In the genomic region with DNA sequence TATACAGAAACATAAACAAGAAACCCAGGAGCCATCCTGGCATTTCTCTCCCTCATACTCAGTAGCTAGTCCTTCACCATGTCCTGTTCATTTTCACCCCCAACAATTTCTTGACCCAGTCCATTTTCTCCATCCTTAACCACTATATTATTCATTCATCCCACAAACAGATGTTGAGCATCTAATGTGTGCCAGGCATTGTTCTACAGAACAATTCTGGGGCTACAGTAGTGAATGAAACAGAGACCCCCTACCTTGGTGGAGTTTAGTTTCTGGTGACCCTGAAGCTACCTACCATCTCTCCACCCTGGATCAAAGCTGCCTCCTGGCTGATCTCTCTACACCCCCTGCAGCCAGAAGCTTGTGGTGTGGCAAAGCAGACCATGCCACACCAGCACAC, we compare ENCODE assay signal across 15 cellular contexts. TPM values are rescaled to one million over a fixed set of nuclear protein-coding genes. Genes with fewer than 3 reads are reported as not detected.
DNase-seq lines count a peak whose midpoint lies in the region; ATAC-seq and TF ChIP-seq lines count a peak whose summit lies in the region.
"Had no signal": no experiment of that assay in that cellular context is flagged by ENCODE, and none has a peak within 500 bp of the region (broad histone marks: within the 10 kb centered on the region; RNA-seq: fewer than 3 reads in every experiment).

No MANE protein-coding gene starts in this region.

- DNase-seq in mammary epithelial cell: no peak
- no peak for DNase-seq in breast epithelium (ENCODE audit: low spot score in 2 of 2)
- no peak for DNase-seq in IMR-90
- DNase-seq in astrocyte of the cerebellum (ENCODE audit: low read depth): peak; percentile 61
- DNase-seq in activated CD4-positive, CD25-positive, alpha-beta regulatory T cell (lab: John Stamatoyannopoulos, UW): no peak
- DNase-seq in tibial artery: no peak
- DNase-seq in activated T-helper 1 cell treated with anti-CD3 and anti-CD28 coated beads, Interleukin-12 subunit alpha, Interleukin-12 subunit beta, Interleukin-2, Interleukin-4 antibody, amounts not matched to agents 30 ng/mL and 10 ng/mL and 1 ng/mL, durations not matched to agents 14 hours and 24 hours and 36 hours (ENCODE audit: low spot score): no peak
- DNase-seq: BE2C; CD8-positive, alpha-beta T cell; COR-L47; GF-D8; HFFc6 had no signal

- H3K4me1 ChIP-seq in mammary epithelial cell (ENCODE audit: insufficient read depth, low read length): peaks cover 51% of the 10 kb centered on the region
- no peaks in the 10 kb centered on the region for H3K4me1 ChIP-seq in breast epithelium
- H3K4me1 ChIP-seq in IMR-90 (ENCODE audit: control insufficient read depth, insufficient read depth, low read length): peaks cover 12% of the 10 kb centered on the region
- H3K4me1 ChIP-seq in tibial artery: peaks cover 0 to 28% (median 4%) of the 10 kb centered on the region in 4 donors
- H3K4me1 ChIP-seq: BE2C, HAP-1 had no signal

- no peak overlapping the region; the same call in 1 of the 2 replicates for H2BK20ac ChIP-seq in IMR-90 (ENCODE audit: low read depth, low read length)

- no peak overlapping the region for H3K4me3 Mint-ChIP-seq in activated T-helper 1 cell treated with anti-CD3 and anti-CD28 coated beads, Interleukin-12 subunit alpha, Interleukin-12 subunit beta, Interleukin-2, Interleukin-4 antibody, amounts not matched to agents 30 ng/mL and 10 ng/mL and 1 ng/mL, durations not matched to agents 14 hours and 24 hours and 36 hours
- H3K4me3 Mint-ChIP-seq: CD14-positive monocyte; CD8-positive, alpha-beta T cell; HFFc6 had no signal

- no peaks in the 10 kb centered on the region for H3K27me3 ChIP-seq in mammary epithelial cell (ENCODE audit: insufficient read depth, low read length)
- no peaks in the 10 kb centered on the region for H3K27me3 ChIP-seq in breast epithelium
- no peaks in the 10 kb centered on the region for H3K27me3 ChIP-seq in IMR-90 (ENCODE audit: control insufficient read depth, insufficient read depth, low read length)
- H3K27me3 ChIP-seq in tibial artery: no peaks in the 10 kb centered on the region
- H3K27me3 ChIP-seq: BE2C had no signal

- TF ChIP-seq RAD21 in IMR-90 (IDR thresholded peaks at IDR 0.05; ENCODE audit: low read length): no peak

- H3K36me3 Mint-ChIP-seq in activated T-helper 1 cell treated with anti-CD3 and anti-CD28 coated beads, Interleukin-12 subunit alpha, Interleukin-12 subunit beta, Interleukin-2, Interleukin-4 antibody, amounts not matched to agents 30 ng/mL and 10 ng/mL and 1 ng/mL, durations not matched to agents 14 hours and 24 hours and 36 hours (ENCODE audit: low read depth): no peaks in the 10 kb centered on the region
- H3K36me3 Mint-ChIP-seq: CD8-positive, alpha-beta T cell had no signal

- no peak overlapping the region for H4K5ac ChIP-seq in IMR-90 (ENCODE audit: low read depth, low read length)

- no peak overlapping the region for H3K56ac ChIP-seq in IMR-90 (ENCODE audit: extremely low read depth, insufficient read depth, low read length)

- H3K27ac ChIP-seq in mammary epithelial cell (ENCODE audit: insufficient read depth, low read depth, low read length) (no peak overlapping the region), breast epithelium (no peak overlapping the region), IMR-90 (ENCODE audit: insufficient read depth, low read length) (no peak overlapping the region), tibial artery (no peak overlapping the region)
- H3K27ac ChIP-seq: HL-60 had no signal

- H3K9me3 ChIP-seq in mammary epithelial cell (replicated peaks; ENCODE audit: insufficient read depth, low read length) (no peaks in the 10 kb centered on the region), breast epithelium (no peaks in the 10 kb centered on the region), IMR-90 (ENCODE audit: control insufficient read depth, insufficient read depth, low read length) (no peaks in the 10 kb centered on the region), tibial artery (no peaks in the 10 kb centered on the region)
- H3K9me3 ChIP-seq: BE2C, HAP-1 had no signal

- no peaks in the 10 kb centered on the region for H3K36me3 ChIP-seq in mammary epithelial cell (ENCODE audit: insufficient read depth, low read length)
- no peaks in the 10 kb centered on the region for H3K36me3 ChIP-seq in breast epithelium
- no peaks in the 10 kb centered on the region for H3K36me3 ChIP-seq in IMR-90 (ENCODE audit: control insufficient read depth, insufficient read depth, low read length)
- H3K36me3 ChIP-seq in tibial artery: no peaks in the 10 kb centered on the region
- H3K36me3 ChIP-seq: BE2C, HAP-1 had no signal

- H2AK9ac ChIP-seq in IMR-90 (replicated peaks; ENCODE audit: low read depth, low read length, poor library complexity): no peak overlapping the region

- CTCF ChIA-PET in mammary epithelial cell (lab: Charles Lee; ENCODE audit: low non-redundant PET) (no interaction called here), IMR-90 (lab: Yijun Ruan, JAX) (no interaction called here)

- peak overlapping the region in 1 of 2 experiments; percentile 4; a peak in 1 of 4 replicates for H4K8ac ChIP-seq in IMR-90 (ENCODE audit: low read depth in 2 of 2, low read length in 2 of 2)

- H4K20me1 ChIP-seq in mammary epithelial cell (ENCODE audit: insufficient read depth, low read length) (no peaks in the 10 kb centered on the region), IMR-90 (ENCODE audit: insufficient read depth, low read length) (no peaks in the 10 kb centered on the region; the same call in 1 of the 2 replicates)

- peaks cover 1% of the 10 kb centered on the region for H3K27me3 Mint-ChIP-seq in activated T-helper 1 cell treated with anti-CD3 and anti-CD28 coated beads, Interleukin-12 subunit alpha, Interleukin-12 subunit beta, Interleukin-2, Interleukin-4 antibody, amounts not matched to agents 30 ng/mL and 10 ng/mL and 1 ng/mL, durations not matched to agents 14 hours and 24 hours and 36 hours (ENCODE audit: insufficient read depth)

- no TSS peak for BruUV-seq in mammary epithelial cell (replicated peaks; lab: Mats Ljungman, UMichigan)
- no TSS peak for BruUV-seq in IMR-90 (replicated peaks; lab: Mats Ljungman, UMichigan)

- peak overlapping the region; percentile 68 for H2AK5ac ChIP-seq in IMR-90 (ENCODE audit: low read depth, low read length)

- POLR2A ChIA-PET in IMR-90 (lab: Charles Lee; ENCODE audit: unreplicated experiment): interaction anchor here (0.6 kb wide), 1 partner anchor 29 kb away, joined by 3 read pairs; no protein-coding TSS in a partner anchor

- H2AFZ ChIP-seq in mammary epithelial cell (ENCODE audit: low read depth, low read length) (peak overlapping the region; percentile 40), IMR-90 (replicated peaks; ENCODE audit: low read length, poor library complexity) (no peak overlapping the region)

- H3K4me2 ChIP-seq in mammary epithelial cell (ENCODE audit: insufficient read depth, low read depth, low read length) (no peak overlapping the region), IMR-90 (ENCODE audit: low read depth, low read length) (no peak overlapping the region)

- 0 out of 2 replicates have a peak overlapping the region, but pooled peaks have one; percentile 0 for H3K23ac ChIP-seq in IMR-90 (ENCODE audit: low read depth, low read length)

- no peak overlapping the region for H3K27ac Mint-ChIP-seq in activated T-helper 1 cell treated with anti-CD3 and anti-CD28 coated beads, Interleukin-12 subunit alpha, Interleukin-12 subunit beta, Interleukin-2, Interleukin-4 antibody, amounts not matched to agents 30 ng/mL and 10 ng/mL and 1 ng/mL, durations not matched to agents 14 hours and 24 hours and 36 hours
- H3K27ac Mint-ChIP-seq: CD14-positive monocyte; CD8-positive, alpha-beta T cell; HFFc6 had no signal

- intact Hi-C loops in mammary epithelial cell (cut with micrococcal nuclease): no loop called here
- intact Hi-C loops in breast epithelium (cut with DNase I; ENCODE audit: low total_unique reads): no loop called here
- intact Hi-C loops in IMR-90 (cut with micrococcal nuclease): no loop called here
- intact Hi-C loops in tibial artery (cut with DNase I; ENCODE audit: low total_unique reads): no loop called here
- intact Hi-C loops in activated T-helper 1 cell treated with anti-CD3 and anti-CD28 coated beads, Interleukin-12 subunit alpha, Interleukin-12 subunit beta, Interleukin-2, Interleukin-4 antibody, amounts not matched to agents 30 ng/mL and 10 ng/mL and 1 ng/mL, durations not matched to agents 14 hours and 24 hours and 36 hours (cut with micrococcal nuclease): no loop called here

- peak overlapping the region; percentile 6; the same call in 1 of the 2 replicates for H4K91ac ChIP-seq in IMR-90 (ENCODE audit: insufficient read depth, low read depth, low read length)

- no peaks in the 10 kb centered on the region for H3K9me3 Mint-ChIP-seq in activated T-helper 1 cell treated with anti-CD3 and anti-CD28 coated beads, Interleukin-12 subunit alpha, Interleukin-12 subunit beta, Interleukin-2, Interleukin-4 antibody, amounts not matched to agents 30 ng/mL and 10 ng/mL and 1 ng/mL, durations not matched to agents 14 hours and 24 hours and 36 hours
- H3K9me3 Mint-ChIP-seq: CD8-positive, alpha-beta T cell; HFFc6 had no signal

- no peak for ATAC-seq in IMR-90 (ENCODE audit: low read depth)
- ATAC-seq: CD8-positive, alpha-beta T cell had no signal

- peaks cover 0 to 8% of the 10 kb centered on the region in 2 experiments; a peak in 2 of 4 replicates for H3K79me1 ChIP-seq in IMR-90 (ENCODE audit: low read depth in 1 of 2, low read length in 2 of 2)

- H3K79me2 ChIP-seq in mammary epithelial cell (ENCODE audit: insufficient read depth, low read length): no peaks in the 10 kb centered on the region

- in situ Hi-C loops in mammary epithelial cell (cut with MboI; ENCODE audit: low sequenced_read_pairs in 2 of 2): no loop called here
- in situ Hi-C loops in IMR-90 (cut with MboI; ENCODE audit: low sequenced_read_pairs): no loop called here
- in situ Hi-C loops in astrocyte of the cerebellum (cut with HindIII; ENCODE audit: low sequenced_read_pairs): no loop called here

- peaks cover 12% of the 10 kb centered on the region for H3K4me1 Mint-ChIP-seq in activated T-helper 1 cell treated with anti-CD3 and anti-CD28 coated beads, Interleukin-12 subunit alpha, Interleukin-12 subunit beta, Interleukin-2, Interleukin-4 antibody, amounts not matched to agents 30 ng/mL and 10 ng/mL and 1 ng/mL, durations not matched to agents 14 hours and 24 hours and 36 hours (ENCODE audit: low read depth)

- H3K4ac ChIP-seq in IMR-90 (ENCODE audit: low read depth, low read length): peak overlapping the region; percentile 52; the same call in 1 of the 2 replicates

- H2BK15ac ChIP-seq in IMR-90 (ENCODE audit: low read depth, low read length): peak overlapping the region; percentile 75; the same call in 1 of the 3 replicates

- dilution Hi-C loops in mammary epithelial cell (cut with HindIII; ENCODE audit: low sequenced_read_pairs): no loop called here
- dilution Hi-C loops in IMR-90 (cut with HindIII; ENCODE audit: low sequenced_read_pairs, unreplicated experiment): no loop called here

- H3K18ac ChIP-seq in IMR-90 (ENCODE audit: low read depth, low read length): peak overlapping the region; percentile 34; the same call in 1 of the 2 replicates

- peak overlapping the region; percentile 65; the same call in 1 of the 2 replicates for H2BK120ac ChIP-seq in IMR-90 (ENCODE audit: low read depth, low read length)

- H3K9ac ChIP-seq in mammary epithelial cell (ENCODE audit: insufficient read depth, low read length): no peak overlapping the region
- no peak overlapping the region for H3K9ac ChIP-seq in IMR-90 (ENCODE audit: low read depth, low read length)

- H2BK5ac ChIP-seq in IMR-90 (ENCODE audit: low read depth, low read length, poor library complexity, severe bottlenecking): peak overlapping the region; percentile 4

- peaks cover 10% of the 10 kb centered on the region for H3K9me1 ChIP-seq in IMR-90 (ENCODE audit: insufficient read depth, low read length)

- no peak for TF ChIP-seq CTCF in mammary epithelial cell (conservative IDR thresholded peaks at IDR 0.05 in 1 of 2, IDR thresholded peaks at IDR 0.05 in 1 of 2; ENCODE audit: extremely low read depth in 1 of 2, insufficient read depth in 1 of 2, low read depth in 1 of 2, low read length in 2 of 2)
- no peak for TF ChIP-seq CTCF in breast epithelium (IDR thresholded peaks at IDR 0.05)
- TF ChIP-seq CTCF in IMR-90 (conservative IDR thresholded peaks at IDR 0.05; ENCODE audit: low read depth, low read length): no peak
- TF ChIP-seq CTCF in astrocyte of the cerebellum (IDR thresholded peaks at IDR 0.05; ENCODE audit: low read depth, low read length, missing control alignments): no peak
- TF ChIP-seq CTCF in tibial artery (IDR thresholded peaks at IDR 0.05): no peak

- TF ChIP-seq POLR2A in breast epithelium (IDR thresholded peaks at IDR 0.05) (no peak), IMR-90 (IDR thresholded peaks at IDR 0.05; ENCODE audit: low read depth, low read length) (no peak)

- H3K14ac ChIP-seq in IMR-90 (replicated peaks; ENCODE audit: low read depth, low read length): no peak overlapping the region

- no peak overlapping the region for H3K4me3 ChIP-seq in mammary epithelial cell (replicated peaks in 1 of 3; ENCODE audit: insufficient read depth in 1 of 3, low read depth in 2 of 3, low read length in 3 of 3)
- H3K4me3 ChIP-seq in breast epithelium: no peak overlapping the region
- H3K4me3 ChIP-seq in IMR-90 (ENCODE audit: insufficient read depth, low read depth, low read length): no peak overlapping the region
- H3K4me3 ChIP-seq in astrocyte of the cerebellum (ENCODE audit: low read depth, low read length): no peak overlapping the region
- no peak overlapping the region for H3K4me3 ChIP-seq in tibial artery
- H3K4me3 ChIP-seq: HAP-1 had no signal

RNA-seq across cellular contexts. Expression of gene BZW1, which starts 27.5 kb away (rescaled TPM):
- total RNA-seq in mammary epithelial cell (100 to 1,000 TPM; 350 to 501 TPM), breast epithelium (100 to 1,000 TPM; 309 to 422 (median 326) TPM), IMR-90 (2012; rRNA removed) (268 and 323 TPM in 2 replicates)
- polyA plus RNA-seq in mammary epithelial cell (288 TPM), IMR-90 (2012; rRNA removed) (187 and 204 TPM in 2 replicates)
- 855 TPM for polyA minus RNA-seq in mammary epithelial cell
- polyA plus RNA-seq in IMR-90 (2012; cell fraction: cytosol; rRNA removed): 31.6 and 185 TPM in 2 replicates
- polyA plus RNA-seq in IMR-90 (2012; cell fraction: nucleus; rRNA removed; ENCODE audit: low replicate concordance): 11.5 and 146 TPM in 2 replicates
- 446 and 447 TPM in 2 replicates for total RNA-seq in activated T-helper 1 cell treated with anti-CD3 and anti-CD28 coated beads, Interleukin-12 subunit alpha, Interleukin-12 subunit beta, Interleukin-2, Interleukin-4 antibody, amounts not matched to agents 30 ng/mL and 10 ng/mL and 1 ng/mL, durations not matched to agents 14 hours and 24 hours and 36 hours
